34 cellular contexts compared by ENCODE assay signal in genomic region chr5:176661676-176662075, GRCh38. TPM values are rescaled to one million over a fixed set of nuclear protein-coding genes. Genes with fewer than 3 reads are reported as not detected.
"Had no signal": no experiment of that assay in that cellular context is flagged by ENCODE, and none has a peak within 500 bp of the region (broad histone marks: within the 10 kb centered on the region; RNA-seq: fewer than 3 reads in every experiment).

No MANE protein-coding gene starts in this region.

- H3K36me3 Mint-ChIP-seq: activated CD8-positive, alpha-beta memory T cell treated with anti-CD3 and anti-CD28 coated beads, Interleukin-2, amount 10 ng/mL, durations not matched to agents 7 days and 5 days; activated naive CD8-positive, alpha-beta T cell had no signal

- H3K9me3 ChIP-seq: Peyer's patch had no signal

- H3K9me3 Mint-ChIP-seq: activated CD4-positive, alpha-beta memory T cell treated with anti-CD3 and anti-CD28 coated beads, Interleukin-2, amount 10 ng/mL, durations not matched to agents 7 days and 5 days; activated naive CD4-positive, alpha-beta T cell treated with anti-CD3 and anti-CD28 coated beads, Interleukin-2, amount 10 ng/mL, durations not matched to agents 7 days and 5 days; activated naive CD8-positive, alpha-beta T cell treated with anti-CD3 and anti-CD28 coated beads, Interleukin-2, amount 50 U/mL, for 24 hours; central memory CD8-positive, alpha-beta T cell had no signal

- DNase-seq: activated CD4-positive, alpha-beta memory T cell treated with anti-CD3 and anti-CD28 coated beads, Interleukin-2, amount 10 ng/mL, durations not matched to agents 7 days and 5 days; activated CD4-positive, alpha-beta T cell treated with anti-CD3 and anti-CD28 coated beads for 1 hour; activated CD4-positive, alpha-beta T cell treated with anti-CD3 and anti-CD28 coated beads for 48 hours; activated CD4-positive, CD25-positive, alpha-beta regulatory T cell; activated CD8-positive, alpha-beta memory T cell treated with anti-CD3 and anti-CD28 coated beads for 24 hours; activated CD8-positive, alpha-beta memory T cell treated with anti-CD3 and anti-CD28 coated beads, Interleukin-2, amount 10 ng/mL, durations not matched to agents 7 days and 5 days; activated CD8-positive, alpha-beta memory T cell treated with anti-CD3 and anti-CD28 coated beads, Interleukin-2, amount 50 U/mL, for 48 hours; activated effector memory CD4-positive, alpha-beta T cell treated with Interleukin-2 at 50 U/mL for 16 hours; activated naive CD4-positive, alpha-beta T cell treated with anti-CD3 and anti-CD28 coated beads, Interleukin-2, amount 10 ng/mL, durations not matched to agents 7 days and 5 days; activated naive CD8-positive, alpha-beta T cell treated with anti-CD3 and anti-CD28 coated beads, Interleukin-2, amount 50 U/mL, for 24 hours; activated T-cell treated with anti-CD3 and anti-CD28 coated beads, Interleukin-2, amount 50 U/mL, for 48 hours; brain microvascular endothelial cell; MM.1S; MV-4-11; NCI-H1092; NCI-H1417; NCI-H146; NCI-H187; NCI-H2171; NCI-H510A treated with DMSO at 0.1 percent for 48 hours; NCI-H526 treated with DMSO at 0.1 percent for 48 hours; NK-92 treated with Interleukin-12 subunit alpha and Interleukin-12 subunit beta, amount 100 ng/mL, for 24 hours; PC-3; Peyer's patch; RPMI8226; SW 1271; T1000; WERI-Rb-1 had no signal

- H3K36me3 ChIP-seq: WERI-Rb-1 had no signal

- H3K4me3 Mint-ChIP-seq: activated CD4-positive, alpha-beta memory T cell treated with anti-CD3 and anti-CD28 coated beads, Interleukin-2, amount 10 ng/mL, durations not matched to agents 7 days and 5 days; activated CD8-positive, alpha-beta memory T cell treated with anti-CD3 and anti-CD28 coated beads, Interleukin-2, amount 10 ng/mL, durations not matched to agents 7 days and 5 days; activated naive CD4-positive, alpha-beta T cell treated with anti-CD3 and anti-CD28 coated beads, Interleukin-2, amount 10 ng/mL, durations not matched to agents 7 days and 5 days; activated naive CD8-positive, alpha-beta T cell; activated naive CD8-positive, alpha-beta T cell treated with anti-CD3 and anti-CD28 coated beads, Interleukin-2, amount 50 U/mL, for 24 hours; central memory CD8-positive, alpha-beta T cell had no signal

- H3K27ac Mint-ChIP-seq: activated CD4-positive, alpha-beta memory T cell treated with anti-CD3 and anti-CD28 coated beads, Interleukin-2, amount 10 ng/mL, durations not matched to agents 7 days and 5 days; activated CD8-positive, alpha-beta memory T cell treated with anti-CD3 and anti-CD28 coated beads, Interleukin-2, amount 10 ng/mL, durations not matched to agents 7 days and 5 days; activated naive CD4-positive, alpha-beta T cell treated with anti-CD3 and anti-CD28 coated beads, Interleukin-2, amount 10 ng/mL, durations not matched to agents 7 days and 5 days; activated naive CD8-positive, alpha-beta T cell; activated naive CD8-positive, alpha-beta T cell treated with anti-CD3 and anti-CD28 coated beads, Interleukin-2, amount 50 U/mL, for 24 hours had no signal

- ATAC-seq: activated naive CD8-positive, alpha-beta T cell treated with anti-CD3 and anti-CD28 coated beads, Interleukin-2, amount 50 U/mL, for 24 hours had no signal

- H3K4me3 ChIP-seq: Peyer's patch had no signal

RNA-seq across cellular contexts. Expression of gene EIF4E1B, which starts 31.2 kb away (rescaled TPM):
- total RNA-seq: activated CD4-positive, alpha-beta memory T cell treated with anti-CD3 and anti-CD28 coated beads, Interleukin-2, amount 10 ng/mL, durations not matched to agents 7 days and 5 days; activated CD8-positive, alpha-beta memory T cell treated with anti-CD3 and anti-CD28 coated beads, Interleukin-2, amount 10 ng/mL, durations not matched to agents 7 days and 5 days; chondrocyte; LHCN-M2; PC-3; Peyer's patch; T-helper 1 cell treated with Interleukin-12 subunit alpha and Interleukin-12 subunit beta and Interleukin-4 antibody, amounts not matched to agents 30 ng/mL and 1 ng/mL, for 36 hours; T-helper 2 cell treated with Interferon-gamma antibody and Interleukin-4, amounts not matched to agents 100 ng/mL and 5 ng/mL, for 36 hours had no signal

RNA-seq across cellular contexts. Expression of gene SNCB, which starts 31.3 kb away (rescaled TPM):
- total RNA-seq: activated CD4-positive, alpha-beta memory T cell treated with anti-CD3 and anti-CD28 coated beads, Interleukin-2, amount 10 ng/mL, durations not matched to agents 7 days and 5 days; activated CD8-positive, alpha-beta memory T cell treated with anti-CD3 and anti-CD28 coated beads, Interleukin-2, amount 10 ng/mL, durations not matched to agents 7 days and 5 days; Peyer's patch; T-helper 1 cell treated with Interleukin-12 subunit alpha and Interleukin-12 subunit beta and Interleukin-4 antibody, amounts not matched to agents 30 ng/mL and 1 ng/mL, for 36 hours; T-helper 2 cell treated with Interferon-gamma antibody and Interleukin-4, amounts not matched to agents 100 ng/mL and 5 ng/mL, for 36 hours had no signal
